In the genomic region with DNA sequence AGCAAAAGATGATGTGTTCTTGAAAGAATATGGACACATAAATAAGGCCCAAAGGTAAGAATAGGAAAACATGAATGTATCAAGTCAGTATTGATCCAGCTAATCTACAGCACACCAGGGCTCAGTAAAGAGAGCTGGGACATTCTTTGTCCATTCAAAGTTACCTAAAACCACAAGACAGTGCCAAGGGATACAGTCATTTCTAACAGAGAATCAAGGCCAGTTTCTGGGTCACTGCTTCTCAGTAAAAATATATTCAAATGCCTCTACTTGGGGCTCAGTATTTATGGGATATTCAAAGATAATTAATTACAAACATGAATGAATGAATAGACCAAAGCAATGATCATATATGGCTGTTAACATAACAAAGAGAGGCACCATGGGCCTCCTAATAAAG, we compare ENCODE assay signal across 12 cellular contexts. TPM values are rescaled to one million over a fixed set of nuclear protein-coding genes. Genes with fewer than 3 reads are reported as not detected.
DNase-seq lines count a peak whose midpoint lies in the region; ATAC-seq and TF ChIP-seq lines count a peak whose summit lies in the region.
"Had no signal": no experiment of that assay in that cellular context is flagged by ENCODE, and none has a peak within 500 bp of the region (broad histone marks: within the 10 kb centered on the region; RNA-seq: fewer than 3 reads in every experiment).

No MANE protein-coding gene starts in this region.

- H3K36me3 Mint-ChIP-seq in osteocyte (ENCODE audit: unreplicated experiment) = peaks cover 10% of the 10 kb centered on the region

- ATAC-seq in GM18861 (IDR thresholded peaks at IDR 0.05; ENCODE audit: unreplicated experiment) (peak; percentile 26), body of pancreas (no peak)

- TF ChIP-seq CTCF in KMS-11 (conservative IDR thresholded peaks at IDR 0.05; ENCODE audit: low read depth, low read length) = no peak
- TF ChIP-seq CTCF in body of pancreas (IDR thresholded peaks at IDR 0.05) = no peak
- no peak for TF ChIP-seq CTCF in osteocyte (IDR thresholded peaks at IDR 0.05)
- no peak for TF ChIP-seq CTCF in coronary artery (IDR thresholded peaks at IDR 0.05)
- TF ChIP-seq CTCF in SK-N-SH (IDR thresholded peaks at IDR 0.05) = no peak

- DNase-seq in body of pancreas = no peak
- DNase-seq in osteocyte (ENCODE audit: extremely low spot score, unreplicated experiment) = no peak
- DNase-seq in RPMI8226 = no peak
- DNase-seq in coronary artery (ENCODE audit: low spot score) = no peak
- no peak for DNase-seq in COLO829 (ENCODE audit: low spot score)
- DNase-seq in SK-N-SH = no peak
- DNase-seq: DMS53, esophagus squamous epithelium, NCI-H510A treated with DMSO at 0.1 percent for 48 hours, testis had no signal

- intact Hi-C loops in body of pancreas (cut with DNase I) = no loop called here

- H3K27ac ChIP-seq in KMS-11 = peak overlapping the region; percentile 13; the same call in 1 of the 2 replicates
- peak overlapping the region in 3 of 4 donors; percentile 78 to 87 (median 83) for H3K27ac ChIP-seq in body of pancreas
- no peak overlapping the region for H3K27ac ChIP-seq in coronary artery
- H3K27ac ChIP-seq in SK-N-SH (ENCODE audit: low read depth in 2 of 2, low read length in 1 of 2) = no peak overlapping the region; a peak in 1 of 4 replicates
- H3K27ac ChIP-seq: testis had no signal

- H3K4me2 ChIP-seq in KMS-11 = peak overlapping the region; percentile 35
- no peak overlapping the region for H3K4me2 ChIP-seq in SK-N-SH

- peak overlapping the region; percentile 11 for H3K27ac Mint-ChIP-seq in osteocyte (ENCODE audit: unreplicated experiment)

- H3K4me3 Mint-ChIP-seq in osteocyte (ENCODE audit: unreplicated experiment) = no peak overlapping the region

- H3K9me3 Mint-ChIP-seq in osteocyte (ENCODE audit: unreplicated experiment) = no peaks in the 10 kb centered on the region

- CTCF ChIA-PET in SK-N-SH (lab: Yijun Ruan, JAX) = no interaction called here

- H3K9ac ChIP-seq in KMS-11 (no peak overlapping the region), SK-N-SH (no peak overlapping the region)

- POLR2A ChIA-PET in SK-N-SH (lab: Yijun Ruan, JAX) = no interaction called here

- peaks cover 22% of the 10 kb centered on the region; the same call in 1 of the 2 replicates for H3K79me2 ChIP-seq in KMS-11 (ENCODE audit: insufficient read depth, low read depth)
- peaks cover 15% of the 10 kb centered on the region for H3K79me2 ChIP-seq in SK-N-SH (ENCODE audit: insufficient read depth)

- no peak overlapping the region for H3K4me3 ChIP-seq in KMS-11 (IDR thresholded peaks at IDR 0.05; ENCODE audit: insufficient read depth, low read depth, low read length)
- no peak overlapping the region for H3K4me3 ChIP-seq in body of pancreas
- H3K4me3 ChIP-seq in coronary artery = no peak overlapping the region
- no peak overlapping the region for H3K4me3 ChIP-seq in SK-N-SH (ENCODE audit: low read depth in 2 of 2, low read length in 1 of 2)
- H3K4me3 ChIP-seq: esophagus squamous epithelium, testis had no signal

- H4K20me1 ChIP-seq in KMS-11 (ENCODE audit: insufficient read depth) (no peaks in the 10 kb centered on the region), SK-N-SH (ENCODE audit: insufficient read depth) (no peaks in the 10 kb centered on the region)

- H3K4me1 Mint-ChIP-seq in osteocyte (ENCODE audit: unreplicated experiment) = peaks cover 46% of the 10 kb centered on the region

- no peaks in the 10 kb centered on the region for H3K9me3 ChIP-seq in body of pancreas
- no peaks in the 10 kb centered on the region for H3K9me3 ChIP-seq in SK-N-SH
- H3K9me3 ChIP-seq: esophagus squamous epithelium, testis had no signal

- TF ChIP-seq POLR2A in body of pancreas (IDR thresholded peaks at IDR 0.05) = no peak

- TF ChIP-seq EP300 in SK-N-SH (IDR thresholded peaks at IDR 0.05; ENCODE audit: borderline replicate concordance in 1 of 2, low read depth in 1 of 2, low read length in 1 of 2) = no peak

- H3F3A ChIP-seq in SK-N-SH (replicated peaks; ENCODE audit: insufficient read depth) = no peaks in the 10 kb centered on the region

- H3K4me1 ChIP-seq in KMS-11 (ENCODE audit: low read depth, poor library complexity, severe bottlenecking) (peaks cover 72% of the 10 kb centered on the region), body of pancreas (peaks cover 44% of the 10 kb centered on the region), SK-N-SH (ENCODE audit: control insufficient read depth in 1 of 2, insufficient read depth in 2 of 2, low read depth in 1 of 2, low read length in 1 of 2) (peaks cover 0 to 6% of the 10 kb centered on the region in 2 experiments; a peak in 1 of 4 replicates)

- TF ChIP-seq RAD21 in SK-N-SH (IDR thresholded peaks at IDR 0.05; ENCODE audit: low read length) = no peak

- no peaks in the 10 kb centered on the region for H3K27me3 Mint-ChIP-seq in osteocyte (ENCODE audit: unreplicated experiment)

- H3K36me3 ChIP-seq in KMS-11 (ENCODE audit: insufficient read depth) (no peaks in the 10 kb centered on the region), body of pancreas (replicated peaks in 1 of 2; ENCODE audit: insufficient read depth in 1 of 2, low read depth in 2 of 2) (peaks cover 2 to 8% of the 10 kb centered on the region in 2 donors), SK-N-SH (replicated peaks in 1 of 2; ENCODE audit: control insufficient read depth in 1 of 2, insufficient read depth in 2 of 2, low read length in 1 of 2) (peaks cover 3 to 5% of the 10 kb centered on the region in 2 experiments)

- no peaks in the 10 kb centered on the region for H3K9me2 ChIP-seq in SK-N-SH

- H3K27me3 ChIP-seq in KMS-11 (ENCODE audit: insufficient read depth, low read depth) (no peaks in the 10 kb centered on the region), body of pancreas (no peaks in the 10 kb centered on the region), SK-N-SH (ENCODE audit: insufficient read depth) (no peaks in the 10 kb centered on the region)
- H3K27me3 ChIP-seq: esophagus squamous epithelium, testis had no signal

- H2AFZ ChIP-seq in KMS-11 (ENCODE audit: low read depth) = no peak overlapping the region
- no peak overlapping the region for H2AFZ ChIP-seq in SK-N-SH (ENCODE audit: low read depth)

TF ChIP-seq in SK-N-SH, 30 proteins besides CTCF, POLR2A, EP300 and RAD21 (continues in another document):
- TF ChIP-seq SMC3 (IDR thresholded peaks at IDR 0.05; ENCODE audit: low read depth, low read length) (no peak), YY1 (IDR thresholded peaks at IDR 0.05; ENCODE audit: low read depth) (no peak), RFX5 (IDR thresholded peaks at IDR 0.05; ENCODE audit: low read length) (no peak), RCOR1 (IDR thresholded peaks at IDR 0.05; ENCODE audit: low read length) (no peak), JUND (IDR thresholded peaks at IDR 0.05) (no peak), TEAD4 (IDR thresholded peaks at IDR 0.05; ENCODE audit: borderline replicate concordance, insufficient read depth) (no peak), NFIC (IDR thresholded peaks at IDR 0.05; ENCODE audit: borderline replicate concordance) (no peak), MXI1 (IDR thresholded peaks at IDR 0.05; ENCODE audit: low read depth, low read length) (no peak), RXRA (IDR thresholded peaks at IDR 0.05; ENCODE audit: borderline replicate concordance, low read depth) (no peak), FOSL2 (IDR thresholded peaks at IDR 0.05; ENCODE audit: borderline replicate concordance, low read depth) (no peak), TCF12 (IDR thresholded peaks at IDR 0.05) (no peak), EZH2phosphoT487 (IDR thresholded peaks at IDR 0.05; ENCODE audit: borderline replicate concordance, low read depth) (no peak), MAX (IDR thresholded peaks at IDR 0.05; ENCODE audit: low read depth) (no peak), FOXM1 (IDR thresholded peaks at IDR 0.05; ENCODE audit: low read depth) (no peak)
- TF ChIP-seq, protein P1, sequence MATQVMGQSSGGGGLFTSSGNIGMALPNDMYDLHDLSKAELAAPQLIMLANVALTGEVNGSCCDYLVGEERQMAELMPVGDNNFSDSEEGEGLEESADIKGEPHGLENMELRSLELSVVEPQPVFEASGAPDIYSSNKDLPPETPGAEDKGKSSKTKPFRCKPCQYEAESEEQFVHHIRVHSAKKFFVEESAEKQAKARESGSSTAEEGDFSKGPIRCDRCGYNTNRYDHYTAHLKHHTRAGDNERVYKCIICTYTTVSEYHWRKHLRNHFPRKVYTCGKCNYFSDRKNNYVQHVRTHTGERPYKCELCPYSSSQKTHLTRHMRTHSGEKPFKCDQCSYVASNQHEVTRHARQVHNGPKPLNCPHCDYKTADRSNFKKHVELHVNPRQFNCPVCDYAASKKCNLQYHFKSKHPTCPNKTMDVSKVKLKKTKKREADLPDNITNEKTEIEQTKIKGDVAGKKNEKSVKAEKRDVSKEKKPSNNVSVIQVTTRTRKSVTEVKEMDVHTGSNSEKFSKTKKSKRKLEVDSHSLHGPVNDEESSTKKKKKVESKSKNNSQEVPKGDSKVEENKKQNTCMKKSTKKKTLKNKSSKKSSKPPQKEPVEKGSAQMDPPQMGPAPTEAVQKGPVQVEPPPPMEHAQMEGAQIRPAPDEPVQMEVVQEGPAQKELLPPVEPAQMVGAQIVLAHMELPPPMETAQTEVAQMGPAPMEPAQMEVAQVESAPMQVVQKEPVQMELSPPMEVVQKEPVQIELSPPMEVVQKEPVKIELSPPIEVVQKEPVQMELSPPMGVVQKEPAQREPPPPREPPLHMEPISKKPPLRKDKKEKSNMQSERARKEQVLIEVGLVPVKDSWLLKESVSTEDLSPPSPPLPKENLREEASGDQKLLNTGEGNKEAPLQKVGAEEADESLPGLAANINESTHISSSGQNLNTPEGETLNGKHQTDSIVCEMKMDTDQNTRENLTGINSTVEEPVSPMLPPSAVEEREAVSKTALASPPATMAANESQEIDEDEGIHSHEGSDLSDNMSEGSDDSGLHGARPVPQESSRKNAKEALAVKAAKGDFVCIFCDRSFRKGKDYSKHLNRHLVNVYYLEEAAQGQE (IDR thresholded peaks at IDR 0.05; ENCODE audit: low read depth, low read length) = no peak

RNA-seq across cellular contexts. Expression of gene MTMR12, which starts 35.0 kb away (rescaled TPM):
- total RNA-seq in body of pancreas = 10 to 100 TPM; 31.1 to 65.6 TPM
- total RNA-seq in osteocyte = 19.6 and 23.4 TPM in 2 replicates
- 10.9 and 13.2 TPM in 2 replicates for polyA plus RNA-seq in SK-N-SH (2012; rRNA removed)
- polyA plus RNA-seq in SK-N-SH (2012; cell fraction: cytosol; rRNA removed) = 12.3 and 12.6 TPM in 2 replicates
- 7.8 and 11.3 TPM in 2 replicates for polyA plus RNA-seq in SK-N-SH (2012; cell fraction: nucleus; rRNA removed)

Comparison
In these comparisons a context has a peak if more than half of its experiments do, and no peak if none do; other contexts are left out.
1. H3K27ac ChIP-seq: peak in KMS-11 (single experiment) and body of pancreas (3 of 4); none in coronary artery (0 of 2) and SK-N-SH (0 of 2).